8 cellular contexts compared by ENCODE assay signal in the genomic region with DNA sequence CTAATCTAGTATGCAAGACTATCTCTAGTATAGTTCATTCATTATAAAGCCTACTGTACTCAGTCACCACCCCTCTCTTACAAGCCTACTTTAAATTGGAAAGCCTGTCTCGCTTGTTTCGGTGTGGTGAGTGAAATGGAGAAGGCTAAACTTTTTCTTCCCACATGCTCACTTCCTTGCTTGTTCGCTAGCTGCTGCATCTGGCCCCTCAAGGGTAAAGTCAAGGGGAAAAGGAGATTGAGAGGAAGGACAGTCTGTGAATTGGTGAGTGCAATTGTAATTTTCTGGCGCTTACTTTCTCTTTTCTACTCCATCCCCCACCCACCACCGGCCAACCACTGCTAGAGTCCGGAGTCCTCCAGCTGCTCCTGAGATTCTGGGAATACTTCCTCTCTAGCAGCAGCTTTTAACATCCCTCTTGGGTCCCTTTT. TPM values are rescaled to one million over a fixed set of nuclear protein-coding genes. Genes with fewer than 3 reads are reported as not detected.
DNase-seq lines count a peak whose midpoint lies in the region; ATAC-seq and TF ChIP-seq lines count a peak whose summit lies in the region.

No MANE protein-coding gene starts in this region.

- TF ChIP-seq CTCF in SK-N-SH (IDR thresholded peaks at IDR 0.05) (no peak), WTC11 (IDR thresholded peaks at IDR 0.05) (no peak), spleen (IDR thresholded peaks at IDR 0.05 in 8 of 11, conservative IDR thresholded peaks at IDR 0.05 in 3 of 11) (no peak), upper lobe of right lung (IDR thresholded peaks at IDR 0.05) (no peak)

- no peak overlapping the region for H3K27ac ChIP-seq in SK-N-SH (ENCODE audit: low read depth in 2 of 2, low read length in 1 of 2)
- H3K27ac ChIP-seq in spleen, result peak overlapping the region in 7 of 8 donors; percentile 52 to 85 (median 76)
- no peak overlapping the region for H3K27ac ChIP-seq in upper lobe of right lung

- no peak for TF ChIP-seq RAD21 in SK-N-SH (IDR thresholded peaks at IDR 0.05; ENCODE audit: low read length)

- H3K4me3 Mint-ChIP-seq in WTC11, result peak overlapping the region; percentile 14; the same call in 1 of the 2 replicates

- no peaks in the 10 kb centered on the region for H3K9me2 ChIP-seq in SK-N-SH

- 0 out of 2 replicates have a peak overlapping the region, but pooled peaks have one; percentile 51 for H2AFZ ChIP-seq in SK-N-SH (ENCODE audit: low read depth)

- intact Hi-C loops in spleen (cut with DNase I; ENCODE audit: low total_unique reads) (no loop called here), upper lobe of right lung (cut with DNase I) (no loop called here)

- H3K79me2 ChIP-seq in SK-N-SH (ENCODE audit: insufficient read depth), result no peaks in the 10 kb centered on the region

- H3K36me3 ChIP-seq in SK-N-SH (replicated peaks in 1 of 2; ENCODE audit: control insufficient read depth in 1 of 2, insufficient read depth in 2 of 2, low read length in 1 of 2) (no peaks in the 10 kb centered on the region), spleen (no peaks in the 10 kb centered on the region), upper lobe of right lung (no peaks in the 10 kb centered on the region)

- TF ChIP-seq POLR2A in spleen (IDR thresholded peaks at IDR 0.05), result no peak

- no peaks in the 10 kb centered on the region for H3K36me3 Mint-ChIP-seq in WTC11

- H3K9me3 Mint-ChIP-seq in WTC11, result no peaks in the 10 kb centered on the region

- H3K27ac Mint-ChIP-seq in WTC11, result no peak overlapping the region

- TF ChIP-seq EP300 in SK-N-SH (IDR thresholded peaks at IDR 0.05; ENCODE audit: borderline replicate concordance in 1 of 2, low read depth in 1 of 2, low read length in 1 of 2), result no peak

- H4K20me1 ChIP-seq in SK-N-SH (ENCODE audit: insufficient read depth), result no peaks in the 10 kb centered on the region

- H3F3A ChIP-seq in SK-N-SH (replicated peaks; ENCODE audit: insufficient read depth), result no peaks in the 10 kb centered on the region

- H3K27me3 ChIP-seq in SK-N-SH (ENCODE audit: insufficient read depth), result no peaks in the 10 kb centered on the region
- no peaks in the 10 kb centered on the region for H3K27me3 ChIP-seq in spleen (replicated peaks in 1 of 7)
- H3K27me3 ChIP-seq in upper lobe of right lung, result no peaks in the 10 kb centered on the region

- H3K4me1 Mint-ChIP-seq in WTC11, result peaks cover 9% of the 10 kb centered on the region

- H3K9me3 ChIP-seq in SK-N-SH, result no peaks in the 10 kb centered on the region
- H3K9me3 ChIP-seq in spleen, result no peaks in the 10 kb centered on the region
- H3K9me3 ChIP-seq in upper lobe of right lung, result no peaks in the 10 kb centered on the region

- no peaks in the 10 kb centered on the region for H3K4me1 ChIP-seq in SK-N-SH (ENCODE audit: control insufficient read depth in 1 of 2, insufficient read depth in 2 of 2, low read depth in 1 of 2, low read length in 1 of 2)
- H3K4me1 ChIP-seq in spleen, result peaks cover 7 to 52% (median 26%) of the 10 kb centered on the region in 6 donors
- peaks cover 6% of the 10 kb centered on the region for H3K4me1 ChIP-seq in upper lobe of right lung

- H3K4me2 ChIP-seq in SK-N-SH, result no peak overlapping the region

- POLR2A ChIA-PET in SK-N-SH (lab: Yijun Ruan, JAX) (no interaction called here), WTC11 (lab: Charles Lee) (interaction anchor here (0.6 kb wide), 1 partner anchor 12 kb away, joined by 3 read pairs; a partner anchor contains a TSS)

- ATAC-seq in SK-N-SH treated with all-trans-retinoic acid at 6 μM for 48 hours (no peak), HG02943 (IDR thresholded peaks at IDR 0.05; ENCODE audit: low read depth, unreplicated experiment) (peak; percentile 52), WTC11 (no peak), upper lobe of right lung (no peak)

- 18% methylated on average over 6 of the region's 6 CpGs for WGBS in SK-N-SH (ENCODE audit: low lambda C conversion rate)
- WGBS in spleen, 5 donors, result 18 to 37% (median 24%) methylated on average over 6 of the region's 6 CpGs

- H3K9ac ChIP-seq in SK-N-SH, result no peak overlapping the region

- CTCF ChIA-PET in SK-N-SH (lab: Yijun Ruan, JAX) (no interaction called here), WTC11 (lab: Charles Lee) (no interaction called here)

- H3K4me3 ChIP-seq in SK-N-SH (ENCODE audit: low read depth in 2 of 2, low read length in 1 of 2), result no peak overlapping the region
- H3K4me3 ChIP-seq in spleen, result peak overlapping the region in 3 of 8 donors; percentile 3 to 49 (median 12)
- H3K4me3 ChIP-seq in upper lobe of right lung, result no peak overlapping the region

- DNase-seq in SK-N-SH (no peak), WTC11 (ENCODE audit: low spot score) (no peak), spleen (no peak), NCI-H345 treated with DMSO at 0.1 percent for 48 hours (lab: John Stamatoyannopoulos, UW; ENCODE audit: unreplicated experiment) (no peak), upper lobe of right lung (no peak), GM03348 (ENCODE audit: low spot score) (no peak)

- no peaks in the 10 kb centered on the region for H3K27me3 Mint-ChIP-seq in WTC11 (ENCODE audit: low read depth)

TF ChIP-seq in SK-N-SH, 30 proteins besides CTCF, POLR2A, EP300 and RAD21 (continues in another document):
- TF ChIP-seq GABPA (IDR thresholded peaks at IDR 0.05; ENCODE audit: low read depth) (no peak), EZH2phosphoT487 (IDR thresholded peaks at IDR 0.05; ENCODE audit: borderline replicate concordance, low read depth) (no peak), FOXJ3 (CRISPR knock-in tag; IDR thresholded peaks at IDR 0.05) (no peak), FOXM1 (IDR thresholded peaks at IDR 0.05; ENCODE audit: low read depth) (no peak), MEF2A (IDR thresholded peaks at IDR 0.05; ENCODE audit: borderline replicate concordance, low read depth) (no peak), FOSL2 (IDR thresholded peaks at IDR 0.05; ENCODE audit: borderline replicate concordance, low read depth) (no peak)
- TF ChIP-seq, protein P1, sequence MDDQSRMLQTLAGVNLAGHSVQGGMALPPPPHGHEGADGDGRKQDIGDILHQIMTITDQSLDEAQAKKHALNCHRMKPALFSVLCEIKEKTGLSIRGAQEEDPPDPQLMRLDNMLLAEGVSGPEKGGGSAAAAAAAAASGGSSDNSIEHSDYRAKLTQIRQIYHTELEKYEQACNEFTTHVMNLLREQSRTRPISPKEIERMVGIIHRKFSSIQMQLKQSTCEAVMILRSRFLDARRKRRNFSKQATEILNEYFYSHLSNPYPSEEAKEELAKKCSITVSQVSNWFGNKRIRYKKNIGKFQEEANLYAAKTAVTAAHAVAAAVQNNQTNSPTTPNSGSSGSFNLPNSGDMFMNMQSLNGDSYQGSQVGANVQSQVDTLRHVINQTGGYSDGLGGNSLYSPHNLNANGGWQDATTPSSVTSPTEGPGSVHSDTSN (IDR thresholded peaks at IDR 0.05), result no peak

TF ChIP-seq in SK-N-SH treated with all-trans-retinoic acid at 6 μM for 48 hours, 23 proteins besides CTCF, POLR2A, EP300 and RAD21:
- no peak for TF ChIP-seq PPARA (CRISPR knock-in tag; IDR thresholded peaks at IDR 0.05; ENCODE audit: borderline replicate concordance)
- no peak for TF ChIP-seq ZFP3 (CRISPR knock-in tag; IDR thresholded peaks at IDR 0.05)

TF ChIP-seq in WTC11, 78 proteins besides CTCF, POLR2A, EP300 and RAD21:
- TF ChIP-seq NR3C1 (CRISPR knock-in tag; conservative IDR thresholded peaks at IDR 0.05; ENCODE audit: low read depth), result no peak
- no peak for TF ChIP-seq ZNF263 (CRISPR knock-in tag; IDR thresholded peaks at IDR 0.05; ENCODE audit: low read depth)
- TF ChIP-seq IRF2 (CRISPR knock-in tag; IDR thresholded peaks at IDR 0.05; ENCODE audit: borderline replicate concordance, low read depth), result no peak
- TF ChIP-seq CREM (CRISPR knock-in tag; IDR thresholded peaks at IDR 0.05), result no peak
- TF ChIP-seq, protein P2, sequence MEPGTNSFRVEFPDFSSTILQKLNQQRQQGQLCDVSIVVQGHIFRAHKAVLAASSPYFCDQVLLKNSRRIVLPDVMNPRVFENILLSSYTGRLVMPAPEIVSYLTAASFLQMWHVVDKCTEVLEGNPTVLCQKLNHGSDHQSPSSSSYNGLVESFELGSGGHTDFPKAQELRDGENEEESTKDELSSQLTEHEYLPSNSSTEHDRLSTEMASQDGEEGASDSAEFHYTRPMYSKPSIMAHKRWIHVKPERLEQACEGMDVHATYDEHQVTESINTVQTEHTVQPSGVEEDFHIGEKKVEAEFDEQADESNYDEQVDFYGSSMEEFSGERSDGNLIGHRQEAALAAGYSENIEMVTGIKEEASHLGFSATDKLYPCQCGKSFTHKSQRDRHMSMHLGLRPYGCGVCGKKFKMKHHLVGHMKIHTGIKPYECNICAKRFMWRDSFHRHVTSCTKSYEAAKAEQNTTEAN (CRISPR knock-in tag; IDR thresholded peaks at IDR 0.05), result no peak

RNA-seq across cellular contexts. Expression of a gene that starts 12.1 kb away (rescaled TPM):
- polyA plus RNA-seq in SK-N-SH (2012; rRNA removed) (not detected in 2 replicates), spleen (1 to 10 TPM; 6.8 to 9.5 (median 7.7) TPM)
- polyA plus RNA-seq in SK-N-SH (2012; cell fraction: cytosol; rRNA removed), result not detected in 2 replicates
- not detected in 2 replicates for polyA plus RNA-seq in SK-N-SH (2012; cell fraction: nucleus; rRNA removed)
- total RNA-seq in WTC11 (2021) (1.0 to 2.4 TPM (median 1.5 TPM) in 3 replicates), spleen (100 to 1,000 TPM in 2 of 7 donors, 10 to 100 TPM in 5; 51.9 to 161 (median 71.6) TPM), upper lobe of right lung (57.2 TPM)

RNA-seq across cellular contexts. Expression of a gene that starts 25.0 kb away (rescaled TPM):
- not detected in 2 replicates for polyA plus RNA-seq in SK-N-SH (2012; rRNA removed)
- not detected in 2 replicates for polyA plus RNA-seq in SK-N-SH (2012; cell fraction: cytosol; rRNA removed)
- polyA plus RNA-seq in SK-N-SH (2012; cell fraction: nucleus; rRNA removed), result not detected in 2 replicates
- total RNA-seq in WTC11 (2021), result not detected in 3 replicates
- total RNA-seq in spleen, result 10 to 100 TPM in 3 of 7 donors, 1 to 10 TPM in 4; 7.5 to 12.2 (median 9.6) TPM
- polyA plus RNA-seq in spleen, result under 1 TPM; 0.18 to 0.51 (median 0.24) TPM
- 0.55 TPM for total RNA-seq in upper lobe of right lung

Comparison
In these comparisons a context has a peak if more than half of its experiments do, and no peak if none do; other contexts are left out.
1. H3K27ac ChIP-seq: peak in spleen (7 of 8); none in SK-N-SH (0 of 2) and upper lobe of right lung (single experiment).
2. RNA of a gene that starts 12.1 kb away (total RNA-seq): 51.9 to 161 TPM in spleen and 57.2 TPM in upper lobe of right lung (single experiment); 1.0 to 2.4 TPM in WTC11; every median in the first group is over 10 times any median in the second.